In the genomic region with DNA sequence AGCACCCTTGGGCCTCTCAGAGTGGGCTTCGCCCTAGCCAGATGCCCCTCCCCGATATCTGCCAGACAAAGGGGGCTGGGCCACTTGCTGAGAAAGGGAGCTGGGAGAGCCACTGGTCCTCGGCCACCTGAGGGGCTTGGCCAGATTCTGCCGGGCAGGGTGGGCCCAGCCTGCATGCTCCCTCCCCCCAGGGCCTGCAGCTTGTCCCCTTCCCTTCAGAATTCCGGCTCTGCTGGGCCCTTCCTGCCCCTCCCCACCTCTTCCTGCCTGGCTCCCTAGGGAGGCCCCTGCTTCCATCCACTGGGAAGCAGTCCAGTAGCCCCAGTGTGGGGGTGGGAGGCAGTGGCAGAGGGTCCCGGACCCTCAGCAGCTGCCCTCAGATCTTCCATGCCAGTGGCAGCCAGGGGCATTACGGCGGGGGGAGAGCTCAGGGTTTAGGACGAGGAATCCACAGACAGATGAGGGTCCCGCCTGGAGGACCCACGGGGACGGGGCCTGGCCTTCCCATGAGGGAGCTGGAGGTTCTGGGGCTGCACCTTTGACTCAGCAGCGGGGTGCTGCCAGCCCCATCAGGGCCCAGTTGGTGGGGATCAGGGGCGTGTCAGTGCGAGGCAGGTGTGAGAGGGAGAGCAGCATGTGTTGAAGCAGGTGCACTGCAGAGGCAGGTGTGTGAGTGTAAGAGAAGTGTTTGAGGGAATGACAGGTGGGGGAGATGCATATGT, we compare ENCODE assay signal across 6 cellular contexts. TPM values are rescaled to one million over a fixed set of nuclear protein-coding genes. Genes with fewer than 3 reads are reported as not detected.
DNase-seq lines count a peak whose midpoint lies in the region; ATAC-seq and TF ChIP-seq lines count a peak whose summit lies in the region.

No MANE protein-coding gene starts in this region.

- CTCF ChIA-PET in CD8-positive, alpha-beta T cell (lab: Charles Lee) = interaction anchor here (0.7 to 3.7 kb wide), 4 partner anchors 9 to 107 kb away, joined by 3 to 30 read pairs (median 4); no protein-coding TSS in a partner anchor
- CTCF ChIA-PET in naive thymus-derived CD4-positive, alpha-beta T cell (lab: Charles Lee) = interaction anchor here (2.6 kb wide), 1 partner anchor 12 kb away, joined by 11 read pairs; no protein-coding TSS in a partner anchor

- no peaks in the 10 kb centered on the region for H3K9me3 Mint-ChIP-seq in CD8-positive, alpha-beta T cell
- peaks cover 0 to 9% (median 0%) of the 10 kb centered on the region in 11 donors for H3K9me3 Mint-ChIP-seq in naive thymus-derived CD4-positive, alpha-beta T cell

- ATAC-seq in CD8-positive, alpha-beta T cell = no peak
- ATAC-seq in body of pancreas = no peak
- ATAC-seq in naive thymus-derived CD4-positive, alpha-beta T cell = no peak

- intact Hi-C loops in CD8-positive, alpha-beta T cell (cut with DNase I, micrococcal nuclease) = no loop called here
- intact Hi-C loops in body of pancreas (cut with DNase I) = no loop called here
- intact Hi-C loops in naive thymus-derived CD4-positive, alpha-beta T cell (cut with micrococcal nuclease) = no loop called here

- H3K4me1 Mint-ChIP-seq in CD8-positive, alpha-beta T cell (ENCODE audit: low read depth) = peaks cover 40% of the 10 kb centered on the region
- H3K4me1 Mint-ChIP-seq in naive thymus-derived CD4-positive, alpha-beta T cell = peaks cover 10 to 39% (median 22%) of the 10 kb centered on the region in 7 donors

- no peaks in the 10 kb centered on the region for H3K9me3 ChIP-seq in CD8-positive, alpha-beta T cell (ENCODE audit: low read length)
- no peaks in the 10 kb centered on the region for H3K9me3 ChIP-seq in body of pancreas
- H3K9me3 ChIP-seq in naive thymus-derived CD4-positive, alpha-beta T cell (ENCODE audit: control insufficient read depth in 2 of 3, low read length in 3 of 3) = no peaks in the 10 kb centered on the region
- H3K9me3 ChIP-seq in effector memory CD4-positive, alpha-beta T cell (ENCODE audit: control insufficient read depth, low read length) = no peaks in the 10 kb centered on the region

- H3K27ac Mint-ChIP-seq in CD8-positive, alpha-beta T cell = no peak overlapping the region
- H3K27ac Mint-ChIP-seq in naive thymus-derived CD4-positive, alpha-beta T cell = peak overlapping the region; percentile 49 to 95 (median 79)

- POLR2A ChIA-PET in CD8-positive, alpha-beta T cell (lab: Charles Lee) = interaction anchor here (1.0 kb wide), 1 partner anchor 12 kb away, joined by 5 read pairs; no protein-coding TSS in a partner anchor
- POLR2A ChIA-PET in naive thymus-derived CD4-positive, alpha-beta T cell (lab: Charles Lee) = interaction anchor here (0.9 to 1.7 kb wide), 4 partner anchors 13 to 417 kb away, joined by 3 to 7 read pairs (median 4); no protein-coding TSS in a partner anchor

- no peak for DNase-seq in CD8-positive, alpha-beta T cell
- no peak for DNase-seq in body of pancreas
- DNase-seq in naive thymus-derived CD4-positive, alpha-beta T cell = no peak
- no peak for DNase-seq in amniotic stem cell (lab: John Stamatoyannopoulos, UW)
- no peak for DNase-seq in effector memory CD4-positive, alpha-beta T cell
- no peak for DNase-seq in activated CD4-positive, alpha-beta T cell treated with anti-CD3 and anti-CD28 coated beads, Interleukin-2, amount 50 U/mL, for 1 hour

- no peak overlapping the region for H3K27ac ChIP-seq in CD8-positive, alpha-beta T cell (ENCODE audit: low read depth, low read length)
- peak overlapping the region in 3 of 4 donors; percentile 75 to 87 (median 86) for H3K27ac ChIP-seq in body of pancreas
- H3K27ac ChIP-seq in naive thymus-derived CD4-positive, alpha-beta T cell (ENCODE audit: low read depth, low read length) = no peak overlapping the region
- no peak overlapping the region for H3K27ac ChIP-seq in effector memory CD4-positive, alpha-beta T cell (ENCODE audit: insufficient read depth, low read length, poor library complexity, severe bottlenecking)

- H3K4me3 ChIP-seq in CD8-positive, alpha-beta T cell (ENCODE audit: low read depth, low read length) = no peak overlapping the region
- no peak overlapping the region for H3K4me3 ChIP-seq in body of pancreas
- no peak overlapping the region for H3K4me3 ChIP-seq in naive thymus-derived CD4-positive, alpha-beta T cell (ENCODE audit: low read length)
- H3K4me3 ChIP-seq in effector memory CD4-positive, alpha-beta T cell (ENCODE audit: insufficient read depth, low read depth, low read length, poor library complexity, severe bottlenecking) = no peak overlapping the region

- H3K36me3 ChIP-seq in CD8-positive, alpha-beta T cell (ENCODE audit: insufficient read depth, low read length) = no peaks in the 10 kb centered on the region
- no peaks in the 10 kb centered on the region for H3K36me3 ChIP-seq in body of pancreas (replicated peaks in 1 of 2; ENCODE audit: insufficient read depth in 1 of 2, low read depth in 2 of 2)
- H3K36me3 ChIP-seq in naive thymus-derived CD4-positive, alpha-beta T cell (ENCODE audit: control insufficient read depth in 2 of 3, insufficient read depth in 3 of 3, low read length in 3 of 3) = no peaks in the 10 kb centered on the region
- no peaks in the 10 kb centered on the region for H3K36me3 ChIP-seq in effector memory CD4-positive, alpha-beta T cell (ENCODE audit: control insufficient read depth, insufficient read depth, low read length)

- TF ChIP-seq CTCF in CD8-positive, alpha-beta T cell (IDR thresholded peaks at IDR 0.05) = no peak
- no peak for TF ChIP-seq CTCF in body of pancreas (IDR thresholded peaks at IDR 0.05)

- 45 to 46% methylated on average over 9 to 15 of the region's 15 CpGs for WGBS in body of pancreas, 2 donors

- no peak for TF ChIP-seq POLR2A in body of pancreas (IDR thresholded peaks at IDR 0.05)

- peak overlapping the region; percentile 51 for H3K4me3 Mint-ChIP-seq in CD8-positive, alpha-beta T cell
- H3K4me3 Mint-ChIP-seq in naive thymus-derived CD4-positive, alpha-beta T cell = peak overlapping the region; percentile 50 to 92 (median 70)

- H3K27me3 ChIP-seq in CD8-positive, alpha-beta T cell (ENCODE audit: insufficient read depth, low read length) = no peaks in the 10 kb centered on the region
- H3K27me3 ChIP-seq in body of pancreas = peaks cover 0 to 15% of the 10 kb centered on the region in 2 donors
- H3K27me3 ChIP-seq in naive thymus-derived CD4-positive, alpha-beta T cell (ENCODE audit: control insufficient read depth in 2 of 2, insufficient read depth in 2 of 2, low read length in 2 of 2) = no peaks in the 10 kb centered on the region
- H3K27me3 ChIP-seq in effector memory CD4-positive, alpha-beta T cell (replicated peaks; ENCODE audit: control insufficient read depth, insufficient read depth, low read length, poor library complexity, severe bottlenecking) = no peaks in the 10 kb centered on the region

- H3K36me3 Mint-ChIP-seq in CD8-positive, alpha-beta T cell = no peaks in the 10 kb centered on the region
- peaks cover 0 to 6% (median 0%) of the 10 kb centered on the region in 5 donors for H3K36me3 Mint-ChIP-seq in naive thymus-derived CD4-positive, alpha-beta T cell

- H3K4me1 ChIP-seq in CD8-positive, alpha-beta T cell (ENCODE audit: insufficient read depth, low read length) = peaks cover 70% of the 10 kb centered on the region
- H3K4me1 ChIP-seq in body of pancreas = peaks cover 73% of the 10 kb centered on the region
- H3K4me1 ChIP-seq in naive thymus-derived CD4-positive, alpha-beta T cell (ENCODE audit: control insufficient read depth in 2 of 2, insufficient read depth in 2 of 2, low read length in 2 of 2) = peaks cover 25 to 59% of the 10 kb centered on the region in 2 donors
- H3K4me1 ChIP-seq in effector memory CD4-positive, alpha-beta T cell (ENCODE audit: control insufficient read depth, insufficient read depth, low read length, poor library complexity, severe bottlenecking) = peaks cover 60% of the 10 kb centered on the region

- H3K27me3 Mint-ChIP-seq in CD8-positive, alpha-beta T cell (ENCODE audit: low read depth) = peaks cover 3% of the 10 kb centered on the region
- H3K27me3 Mint-ChIP-seq in naive thymus-derived CD4-positive, alpha-beta T cell = peaks cover 0 to 44% (median 0%) of the 10 kb centered on the region in 5 donors

RNA-seq across cellular contexts. Expression of a gene that starts 2.5 kb away (rescaled TPM):
- 10 to 100 TPM; 17.1 to 20.7 TPM for total RNA-seq in CD8-positive, alpha-beta T cell
- 10 to 100 TPM; 65.9 to 96.6 TPM for total RNA-seq in body of pancreas
- total RNA-seq in naive thymus-derived CD4-positive, alpha-beta T cell = 10 to 100 TPM in 2 of 5 experiments, 1 to 10 TPM in 2, under 1 TPM in 1; 0.65 to 55.4 (median 6.6) TPM
- 100 to 1,000 TPM in 1 of 2 donors, 10 to 100 TPM in 1; 69.1 to 180 TPM for polyA plus RNA-seq in naive thymus-derived CD4-positive, alpha-beta T cell

RNA-seq across cellular contexts. Expression of a gene that starts 9.6 kb away (rescaled TPM):
- total RNA-seq in CD8-positive, alpha-beta T cell = 100 to 1,000 TPM; 111 to 115 TPM
- total RNA-seq in body of pancreas = 1 to 10 TPM; 2.6 to 5.4 TPM
- total RNA-seq in naive thymus-derived CD4-positive, alpha-beta T cell = 100 to 1,000 TPM in 4 of 5 experiments, 10 to 100 TPM in 1; 94.4 to 517 (median 192) TPM
- polyA plus RNA-seq in naive thymus-derived CD4-positive, alpha-beta T cell = 100 to 1,000 TPM; 463 to 787 TPM

RNA-seq across cellular contexts. Expression of a gene that starts 13.9 kb away (rescaled TPM):
- total RNA-seq in CD8-positive, alpha-beta T cell = 10 to 100 TPM; 55.3 to 58.5 TPM
- total RNA-seq in body of pancreas = 10 to 100 TPM in 1 of 2 donors, 1 to 10 TPM in 1; 1.6 to 12.2 TPM
- total RNA-seq in naive thymus-derived CD4-positive, alpha-beta T cell = 100 to 1,000 TPM in 1 of 5 experiments, 10 to 100 TPM in 4; 19.7 to 294 (median 31.3) TPM
- 10 to 100 TPM; 10.4 to 14.9 TPM for polyA plus RNA-seq in naive thymus-derived CD4-positive, alpha-beta T cell

RNA-seq across cellular contexts. Expression of a gene that starts 49.3 kb away (rescaled TPM):
- 1 to 10 TPM; 2.8 to 3.4 TPM for total RNA-seq in CD8-positive, alpha-beta T cell
- total RNA-seq in body of pancreas = 10 to 100 TPM in 1 of 2 donors, 1 to 10 TPM in 1; 4.2 to 13.8 TPM
- total RNA-seq in naive thymus-derived CD4-positive, alpha-beta T cell = 1 to 10 TPM in 4 of 5 experiments, under 1 TPM in 1; 0.83 to 5.7 (median 3.7) TPM
- polyA plus RNA-seq in naive thymus-derived CD4-positive, alpha-beta T cell = 1 to 10 TPM; 2.5 to 4.0 TPM

RNA-seq across cellular contexts. Expression of a gene that starts 57.5 kb away (rescaled TPM):
- total RNA-seq in CD8-positive, alpha-beta T cell = 10 to 100 TPM; 75.8 to 90.1 TPM
- 10 to 100 TPM; 69.8 to 92.6 TPM for total RNA-seq in body of pancreas
- 100 to 1,000 TPM; 117 to 132 (median 125) TPM for total RNA-seq in naive thymus-derived CD4-positive, alpha-beta T cell
- 1 to 10 TPM; 2.8 to 5.2 TPM for polyA plus RNA-seq in naive thymus-derived CD4-positive, alpha-beta T cell

Comparison
In these comparisons a context has a peak if more than half of its experiments do, and no peak if none do; other contexts are left out.
1. H3K27ac ChIP-seq: peak in body of pancreas (3 of 4); none in CD8-positive, alpha-beta T cell (single experiment), naive thymus-derived CD4-positive, alpha-beta T cell (single experiment) and effector memory CD4-positive, alpha-beta T cell (single experiment).
2. RNA of a gene that starts 9.6 kb away (total RNA-seq): 94.4 to 517 TPM in naive thymus-derived CD4-positive, alpha-beta T cell and 111 to 115 TPM in CD8-positive, alpha-beta T cell; 2.6 to 5.4 TPM in body of pancreas; every median in the first group is over 10 times any median in the second.